ENCODE assay signal across 19 cellular contexts in genomic region chrX:24301060-24301459, GRCh38. TPM values are rescaled to one million over a fixed set of nuclear protein-coding genes. Genes with fewer than 3 reads are reported as not detected.
DNase-seq lines count a peak whose midpoint lies in the region; ATAC-seq, FAIRE-seq and TF ChIP-seq lines count a peak whose summit lies in the region.
"Had no signal": no experiment of that assay in that cellular context is flagged by ENCODE, and none has a peak within 500 bp of the region (broad histone marks: within the 10 kb centered on the region; RNA-seq: fewer than 3 reads in every experiment).

No MANE protein-coding gene starts in this region.

- H3K27me3 Mint-ChIP-seq in MCF 10A (ENCODE audit: insufficient read depth, unreplicated experiment) (peaks cover 53% of the 10 kb centered on the region), GM23338 (ENCODE audit: insufficient read depth, low read depth, poor library complexity) (no peaks in the 10 kb centered on the region)
- H3K27me3 Mint-ChIP-seq: IgD-negative memory B cell had no signal

- no peak overlapping the region for H3K27ac ChIP-seq in mammary epithelial cell (ENCODE audit: insufficient read depth, low read depth, low read length)
- no peak overlapping the region for H3K27ac ChIP-seq in GM23338 (ENCODE audit: low read depth)
- no peak overlapping the region for H3K27ac ChIP-seq in tibial artery
- H3K27ac ChIP-seq: 22Rv1, BLaER1 had no signal

- H3K4me1 ChIP-seq in mammary epithelial cell (ENCODE audit: insufficient read depth, low read length) (no peaks in the 10 kb centered on the region), GM23338 (ENCODE audit: insufficient read depth) (peaks cover 8% of the 10 kb centered on the region; the same call in 1 of the 2 replicates), tibial artery (no peaks in the 10 kb centered on the region)
- H3K4me1 ChIP-seq: BLaER1 had no signal

- no peak for TF ChIP-seq CTCF in mammary epithelial cell (conservative IDR thresholded peaks at IDR 0.05 in 1 of 2, IDR thresholded peaks at IDR 0.05 in 1 of 2; ENCODE audit: extremely low read depth in 1 of 2, insufficient read depth in 1 of 2, low read depth in 1 of 2, low read length in 2 of 2)
- TF ChIP-seq CTCF in MCF 10A (IDR thresholded peaks at IDR 0.05; ENCODE audit: unreplicated experiment) = no peak
- TF ChIP-seq CTCF in bronchial epithelial cell (IDR thresholded peaks at IDR 0.05; ENCODE audit: insufficient read depth, low read length, severe bottlenecking) = no peak
- TF ChIP-seq CTCF in fibroblast of the aortic adventitia (IDR thresholded peaks at IDR 0.05; ENCODE audit: insufficient read depth, low read length) = no peak
- TF ChIP-seq CTCF in GM23338 (conservative IDR thresholded peaks at IDR 0.05; ENCODE audit: low read depth in 2 of 2) = no peak
- TF ChIP-seq CTCF in tibial artery (IDR thresholded peaks at IDR 0.05) = no peak

- no peak overlapping the region for H3K4me3 Mint-ChIP-seq in MCF 10A (ENCODE audit: unreplicated experiment)
- H3K4me3 Mint-ChIP-seq in GM23338 = no peak overlapping the region
- H3K4me3 Mint-ChIP-seq: HFFc6, IgD-negative memory B cell had no signal

- DNase-seq in mammary epithelial cell (peak; percentile 33), MCF 10A (ENCODE audit: unreplicated experiment) (no peak), bronchial epithelial cell (ENCODE audit: low read depth) (peak; percentile 52), fibroblast of the aortic adventitia (ENCODE audit: low read depth) (peak; percentile 41), GM23338 (ENCODE audit: low spot score) (no peak), tibial artery (no peak)
- DNase-seq in activated CD4-positive, alpha-beta T cell treated with anti-CD3 and anti-CD28 coated beads for 48 hours = no peak
- DNase-seq: AML-193, HCEC 1CT, HFFc6 had no signal

- H3K9me3 ChIP-seq in mammary epithelial cell (replicated peaks; ENCODE audit: insufficient read depth, low read length) (no peaks in the 10 kb centered on the region), tibial artery (no peaks in the 10 kb centered on the region)
- H3K9me3 ChIP-seq: BLaER1 had no signal

- H3K36me3 ChIP-seq in mammary epithelial cell (ENCODE audit: insufficient read depth, low read length) (no peaks in the 10 kb centered on the region), bronchial epithelial cell (ENCODE audit: control insufficient read depth, insufficient read depth, low read length) (no peaks in the 10 kb centered on the region), GM23338 (ENCODE audit: insufficient read depth) (no peaks in the 10 kb centered on the region), tibial artery (no peaks in the 10 kb centered on the region)
- H3K36me3 ChIP-seq: BLaER1 had no signal

- H3K9me2 ChIP-seq in GM23338 (ENCODE audit: insufficient read depth) = no peaks in the 10 kb centered on the region

- no peaks in the 10 kb centered on the region for H3K79me2 ChIP-seq in mammary epithelial cell (ENCODE audit: insufficient read depth, low read length)
- H3K79me2 ChIP-seq in GM23338 (replicated peaks; ENCODE audit: insufficient read depth) = no peaks in the 10 kb centered on the region

- H3K4me3 ChIP-seq in mammary epithelial cell (replicated peaks in 1 of 3; ENCODE audit: insufficient read depth in 1 of 3, low read depth in 2 of 3, low read length in 3 of 3) = no peak overlapping the region
- no peak overlapping the region for H3K4me3 ChIP-seq in bronchial epithelial cell (ENCODE audit: low read depth, low read length)
- H3K4me3 ChIP-seq in fibroblast of the aortic adventitia (ENCODE audit: low read depth, low read length) = no peak overlapping the region
- H3K4me3 ChIP-seq in GM23338 = no peak overlapping the region
- no peak overlapping the region for H3K4me3 ChIP-seq in tibial artery
- H3K4me3 ChIP-seq: BLaER1, GM12878 had no signal

- POLR2A ChIA-PET in MCF 10A (lab: Yijun Ruan, JAX) = no interaction called here

- in situ Hi-C loops in mammary epithelial cell (cut with MboI; ENCODE audit: low sequenced_read_pairs in 2 of 2) = no loop called here

- H2AFZ ChIP-seq in mammary epithelial cell (ENCODE audit: low read depth, low read length) (no peak overlapping the region), GM23338 (no peak overlapping the region)

- WGBS in mammary epithelial cell (ENCODE audit: low coverage, missing lambda C conversion rate) = 25% methylated on average over 1 of the region's 1 CpG

- dilution Hi-C loops in mammary epithelial cell (cut with HindIII; ENCODE audit: low sequenced_read_pairs) = no loop called here

- BruUV-seq in mammary epithelial cell (replicated peaks; lab: Mats Ljungman, UMichigan) = no TSS peak
- no TSS peak for BruUV-seq in MCF 10A (replicated peaks; lab: Mats Ljungman, UMichigan)

- CTCF ChIA-PET in mammary epithelial cell (lab: Charles Lee; ENCODE audit: low non-redundant PET) (no interaction called here), MCF 10A (lab: Yijun Ruan, JAX) (interaction anchor here (0.7 to 1.2 kb wide), 2 partner anchors 41 to 788 kb away, joined by 3 to 5 read pairs; no protein-coding TSS in a partner anchor)

- ATAC-seq in GM21737 (IDR thresholded peaks at IDR 0.05; ENCODE audit: unreplicated experiment) (no peak), GM23338 (no peak)
- ATAC-seq: GM12878 had no signal

- no peak for FAIRE-seq in bronchial epithelial cell (lab: Jason Lieb, UNC)
- FAIRE-seq: GM12878 had no signal

- H4K20me1 ChIP-seq in mammary epithelial cell (ENCODE audit: insufficient read depth, low read length) (no peaks in the 10 kb centered on the region), GM23338 (replicated peaks; ENCODE audit: insufficient read depth) (no peaks in the 10 kb centered on the region)
- H4K20me1 ChIP-seq: BLaER1 had no signal

- H3K9me3 Mint-ChIP-seq in MCF 10A (ENCODE audit: unreplicated experiment) (no peaks in the 10 kb centered on the region), GM23338 (no peaks in the 10 kb centered on the region)
- H3K9me3 Mint-ChIP-seq: HFFc6, IgD-negative memory B cell had no signal

- H3K36me3 Mint-ChIP-seq in MCF 10A (ENCODE audit: insufficient read depth, unreplicated experiment) (no peaks in the 10 kb centered on the region), GM23338 (ENCODE audit: low read depth) (no peaks in the 10 kb centered on the region)

- no peaks in the 10 kb centered on the region for H3F3A ChIP-seq in GM23338 (replicated peaks; ENCODE audit: low read depth)

- H3K27me3 ChIP-seq in mammary epithelial cell (ENCODE audit: insufficient read depth, low read length) = peaks cover 11% of the 10 kb centered on the region
- no peaks in the 10 kb centered on the region for H3K27me3 ChIP-seq in bronchial epithelial cell (ENCODE audit: control insufficient read depth, insufficient read depth, low read length)
- H3K27me3 ChIP-seq in GM23338 (ENCODE audit: insufficient read depth) = no peaks in the 10 kb centered on the region
- H3K27me3 ChIP-seq in tibial artery = no peaks in the 10 kb centered on the region
- H3K27me3 ChIP-seq: BLaER1 had no signal

- H3K9ac ChIP-seq in mammary epithelial cell (ENCODE audit: insufficient read depth, low read length) = no peak overlapping the region
- H3K9ac ChIP-seq: BLaER1 had no signal

- no peak overlapping the region for H3K27ac Mint-ChIP-seq in MCF 10A (ENCODE audit: low read depth, unreplicated experiment)
- H3K27ac Mint-ChIP-seq in GM23338 = no peak overlapping the region
- H3K27ac Mint-ChIP-seq: HFFc6, IgD-negative memory B cell had no signal

- H3K4me1 Mint-ChIP-seq in MCF 10A (ENCODE audit: insufficient read depth, unreplicated experiment) (peaks cover 6% of the 10 kb centered on the region), GM23338 (peaks cover 13% of the 10 kb centered on the region; the same call in 2 of the 3 replicates)
- H3K4me1 Mint-ChIP-seq: IgD-negative memory B cell had no signal

- intact Hi-C loops in mammary epithelial cell (cut with micrococcal nuclease) (no loop called here), MCF 10A (cut with micrococcal nuclease) (no loop called here), tibial artery (cut with DNase I; ENCODE audit: low total_unique reads) (no loop called here)

- H3K4me2 ChIP-seq in mammary epithelial cell (ENCODE audit: insufficient read depth, low read depth, low read length) (no peak overlapping the region), GM23338 (no peak overlapping the region)
- H3K4me2 ChIP-seq: BLaER1 had no signal

TF ChIP-seq in GM23338, 12 proteins besides CTCF, POLR2A, EP300 and RAD21:
- TF ChIP-seq EZH2phosphoT487 (IDR thresholded peaks at IDR 0.05; ENCODE audit: unreplicated experiment) (no peak), CREB1 (CRISPR knock-in tag; IDR thresholded peaks at IDR 0.05; ENCODE audit: low read depth) (no peak), ZNF114 (CRISPR knock-in tag; IDR thresholded peaks at IDR 0.05) (no peak), EZH2 (IDR thresholded peaks at IDR 0.05; ENCODE audit: low read depth, unreplicated experiment) (no peak)

RNA-seq across cellular contexts. Expression of gene SUPT20HL2, which starts 12.8 kb away (rescaled TPM):
- total RNA-seq in mammary epithelial cell = not detected
- polyA plus RNA-seq in mammary epithelial cell = not detected
- polyA minus RNA-seq in mammary epithelial cell = not detected
- total RNA-seq in MCF 10A (2022) = not detected in 2 replicates
- total RNA-seq in bronchial epithelial cell = not detected in 2 replicates
- not detected in 2 replicates for total RNA-seq in fibroblast of the aortic adventitia (ENCODE audit: low replicate concordance)
- total RNA-seq in GM23338 (2014; rRNA removed; shearing (Covaris generic)) = not detected in 2 replicates
- polyA plus RNA-seq in GM23338 (2016; fragmentation: Nextera tagmentation; extraction: Ambion mirVana) = 0.08 TPM in 1 of 2 replicates, not detected in the other
- total RNA-seq: Daoy, G401, GM12878, H4, HFFc6, HT1080 had no signal
- polyA plus RNA-seq: GM12878, IgD-negative memory B cell had no signal

RNA-seq across cellular contexts. Expression of gene SUPT20HL1, which starts 59.4 kb away (rescaled TPM):
- total RNA-seq in mammary epithelial cell (not detected), MCF 10A (2022) (not detected in 2 replicates), bronchial epithelial cell (under 0.01 TPM in 1 of 2 replicates, not detected in the other), fibroblast of the aortic adventitia (ENCODE audit: low replicate concordance) (not detected in 2 replicates)
- polyA plus RNA-seq in mammary epithelial cell (not detected), GM23338 (2016; fragmentation: Nextera tagmentation; extraction: Ambion mirVana) (not detected in 2 replicates)
- not detected for polyA minus RNA-seq in mammary epithelial cell
- not detected in 2 replicates for total RNA-seq in GM23338 (2014; rRNA removed; shearing (Covaris generic))
- total RNA-seq: Daoy, G401, GM12878, H4, HFFc6, HT1080 had no signal
- polyA plus RNA-seq: GM12878, IgD-negative memory B cell had no signal

Comparison
In these comparisons a context has a peak if more than half of its experiments do, and no peak if none do; other contexts are left out.
1. DNase-seq: peak in mammary epithelial cell (single experiment), bronchial epithelial cell (single experiment) and fibroblast of the aortic adventitia (single experiment); none in MCF 10A (single experiment), activated CD4-positive, alpha-beta T cell treated with anti-CD3 and anti-CD28 coated beads for 48 hours (single experiment), GM23338 (single experiment) and tibial artery (0 of 2).